Comparison of ENCODE assay signal across 12 cellular contexts in the genomic region with DNA sequence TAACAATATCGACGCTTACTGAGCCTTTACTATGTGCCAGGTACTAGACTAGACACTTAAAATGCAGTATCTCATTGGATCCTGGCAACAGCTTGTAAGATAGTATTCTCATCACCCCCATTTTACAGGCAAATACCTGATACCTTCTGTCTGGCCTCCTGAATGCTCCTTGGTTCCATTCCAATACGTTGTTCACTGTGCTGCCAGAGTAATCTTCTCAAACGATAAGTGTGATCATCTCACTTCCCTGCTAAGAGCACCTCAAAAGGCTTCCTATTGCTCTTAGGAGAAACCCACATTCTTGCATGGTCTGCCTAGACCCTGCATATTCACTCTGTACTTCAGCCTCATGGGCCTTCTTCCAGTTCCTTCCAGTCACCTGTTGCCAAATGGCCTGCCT. TPM values are rescaled to one million over a fixed set of nuclear protein-coding genes. Genes with fewer than 3 reads are reported as not detected.
DNase-seq lines count a peak whose midpoint lies in the region; ATAC-seq and TF ChIP-seq lines count a peak whose summit lies in the region.
"Had no signal": no experiment of that assay in that cellular context is flagged by ENCODE, and none has a peak within 500 bp of the region (broad histone marks: within the 10 kb centered on the region; RNA-seq: fewer than 3 reads in every experiment).

No MANE protein-coding gene starts in this region.

- no peak for DNase-seq in activated naive CD4-positive, alpha-beta T cell treated with anti-CD3 and anti-CD28 coated beads, Interleukin-2, amount 50 U/mL, for 16 hours
- DNase-seq in WTC11 (ENCODE audit: low spot score) (no peak), glutamatergic neuron (no peak), type B pancreatic cell (ENCODE audit: extremely low spot score, unreplicated experiment) (no peak), A673 (ENCODE audit: low spot score) (no peak), right cardiac atrium (no peak), NCI-H2171 treated with DMSO at 0.1 percent for 48 hours (lab: John Stamatoyannopoulos, UW) (no peak)
- DNase-seq: AML-193, Kasumi-1, NCI-H1694, NCI-H774 had no signal

- H3K27ac ChIP-seq in A673 (ENCODE audit: low read depth, low read length, poor library complexity, severe bottlenecking): no peak overlapping the region
- no peak overlapping the region for H3K27ac ChIP-seq in right cardiac atrium (ENCODE audit: low read length)

- peak overlapping the region; percentile 65 for H3K4me3 Mint-ChIP-seq in activated naive CD4-positive, alpha-beta T cell treated with anti-CD3 and anti-CD28 coated beads, Interleukin-2, amount 50 U/mL, for 24 hours
- H3K4me3 Mint-ChIP-seq in WTC11 (peak overlapping the region; percentile 64), glutamatergic neuron (ENCODE audit: unreplicated experiment) (peak overlapping the region; percentile 78), type B pancreatic cell (peak overlapping the region; percentile 80)

- CTCF ChIA-PET in WTC11 (lab: Charles Lee): interaction anchor here (0.6 to 2.1 kb wide), 4 partner anchors 11 to 133 kb away, joined by 3 to 11 read pairs (median 4); no protein-coding TSS in a partner anchor
- CTCF ChIA-PET in A673 (lab: Charles Lee): no interaction called here

- H3K27ac Mint-ChIP-seq in activated naive CD4-positive, alpha-beta T cell treated with anti-CD3 and anti-CD28 coated beads, Interleukin-2, amount 50 U/mL, for 24 hours: peak overlapping the region; percentile 49
- H3K27ac Mint-ChIP-seq in WTC11 (no peak overlapping the region), glutamatergic neuron (ENCODE audit: unreplicated experiment) (no peak overlapping the region), type B pancreatic cell (peak overlapping the region; percentile 9)

- H3K9me3 ChIP-seq in A673 (ENCODE audit: low read depth, low read length, poor library complexity, severe bottlenecking) (no peaks in the 10 kb centered on the region), right cardiac atrium (ENCODE audit: control insufficient read depth, low read length) (no peaks in the 10 kb centered on the region)

- no peaks in the 10 kb centered on the region for H3K36me3 ChIP-seq in A673 (ENCODE audit: insufficient read depth, low read length, poor library complexity, severe bottlenecking)

- 63% methylated on average over 4 of the region's 4 CpGs for WGBS in right cardiac atrium

- no peaks in the 10 kb centered on the region for H3K9me3 Mint-ChIP-seq in activated naive CD4-positive, alpha-beta T cell treated with anti-CD3 and anti-CD28 coated beads, Interleukin-2, amount 50 U/mL, for 24 hours
- H3K9me3 Mint-ChIP-seq in WTC11 (peaks cover 7% of the 10 kb centered on the region), glutamatergic neuron (ENCODE audit: unreplicated experiment) (peaks cover 8% of the 10 kb centered on the region), type B pancreatic cell (no peaks in the 10 kb centered on the region)

- intact Hi-C loops in A673 (cut with micrococcal nuclease; ENCODE audit: unreplicated experiment): no loop called here
- intact Hi-C loops in right cardiac atrium (cut with DNase I): no loop called here

- H3K36me3 Mint-ChIP-seq in activated naive CD4-positive, alpha-beta T cell treated with anti-CD3 and anti-CD28 coated beads, Interleukin-2, amount 50 U/mL, for 24 hours: no peaks in the 10 kb centered on the region
- H3K36me3 Mint-ChIP-seq in WTC11 (no peaks in the 10 kb centered on the region), glutamatergic neuron (ENCODE audit: unreplicated experiment) (no peaks in the 10 kb centered on the region), type B pancreatic cell (no peaks in the 10 kb centered on the region)

- no peak for TF ChIP-seq CTCF in WTC11 (IDR thresholded peaks at IDR 0.05)
- TF ChIP-seq CTCF in glutamatergic neuron (IDR thresholded peaks at IDR 0.05; ENCODE audit: partially characterized antibody, unreplicated experiment): no peak
- no peak for TF ChIP-seq CTCF in type B pancreatic cell (conservative IDR thresholded peaks at IDR 0.05)
- no peak for TF ChIP-seq CTCF in A673 (conservative IDR thresholded peaks at IDR 0.05; ENCODE audit: low read depth, low read length)

- ATAC-seq in WTC11: no peak
- no peak for ATAC-seq in right cardiac atrium

- H3K4me3 ChIP-seq in A673 (ENCODE audit: low read depth, low read length, poor library complexity, severe bottlenecking) (no peak overlapping the region), right cardiac atrium (ENCODE audit: low read length) (no peak overlapping the region)

- peaks cover 35% of the 10 kb centered on the region for H3K4me1 Mint-ChIP-seq in activated naive CD4-positive, alpha-beta T cell treated with anti-CD3 and anti-CD28 coated beads, Interleukin-2, amount 50 U/mL, for 24 hours
- H3K4me1 Mint-ChIP-seq in WTC11: peaks cover 18% of the 10 kb centered on the region
- no peaks in the 10 kb centered on the region for H3K4me1 Mint-ChIP-seq in glutamatergic neuron (ENCODE audit: low read depth, unreplicated experiment)
- H3K4me1 Mint-ChIP-seq in type B pancreatic cell (ENCODE audit: unreplicated experiment): peaks cover 6% of the 10 kb centered on the region

- H3K27me3 ChIP-seq in A673 (replicated peaks; ENCODE audit: insufficient read depth, low read depth, low read length, poor library complexity) (peaks cover 42% of the 10 kb centered on the region), right cardiac atrium (ENCODE audit: control insufficient read depth, insufficient read depth) (no peaks in the 10 kb centered on the region)

- H3K4me1 ChIP-seq in A673 (ENCODE audit: insufficient read depth, low read length, poor library complexity, severe bottlenecking) (peaks cover 14% of the 10 kb centered on the region), right cardiac atrium (ENCODE audit: control insufficient read depth, insufficient read depth, low read length) (peaks cover 4% of the 10 kb centered on the region)

- peaks cover 14% of the 10 kb centered on the region for H3K27me3 Mint-ChIP-seq in activated naive CD4-positive, alpha-beta T cell treated with anti-CD3 and anti-CD28 coated beads, Interleukin-2, amount 50 U/mL, for 24 hours
- peaks cover 88% of the 10 kb centered on the region for H3K27me3 Mint-ChIP-seq in WTC11 (ENCODE audit: low read depth)
- H3K27me3 Mint-ChIP-seq in glutamatergic neuron (ENCODE audit: unreplicated experiment): peaks cover 11% of the 10 kb centered on the region
- peaks cover 83% of the 10 kb centered on the region for H3K27me3 Mint-ChIP-seq in type B pancreatic cell

- POLR2A ChIA-PET in WTC11 (lab: Charles Lee) (no interaction called here), A673 (lab: Charles Lee; ENCODE audit: low non-redundant PET) (no interaction called here)

- no TSS peak for BruUV-seq in A673 (replicated peaks; lab: Mats Ljungman, UMichigan)

TF ChIP-seq in WTC11, 78 proteins besides CTCF, POLR2A, EP300 and RAD21 (continues in another document):
- TF ChIP-seq, protein P1, sequence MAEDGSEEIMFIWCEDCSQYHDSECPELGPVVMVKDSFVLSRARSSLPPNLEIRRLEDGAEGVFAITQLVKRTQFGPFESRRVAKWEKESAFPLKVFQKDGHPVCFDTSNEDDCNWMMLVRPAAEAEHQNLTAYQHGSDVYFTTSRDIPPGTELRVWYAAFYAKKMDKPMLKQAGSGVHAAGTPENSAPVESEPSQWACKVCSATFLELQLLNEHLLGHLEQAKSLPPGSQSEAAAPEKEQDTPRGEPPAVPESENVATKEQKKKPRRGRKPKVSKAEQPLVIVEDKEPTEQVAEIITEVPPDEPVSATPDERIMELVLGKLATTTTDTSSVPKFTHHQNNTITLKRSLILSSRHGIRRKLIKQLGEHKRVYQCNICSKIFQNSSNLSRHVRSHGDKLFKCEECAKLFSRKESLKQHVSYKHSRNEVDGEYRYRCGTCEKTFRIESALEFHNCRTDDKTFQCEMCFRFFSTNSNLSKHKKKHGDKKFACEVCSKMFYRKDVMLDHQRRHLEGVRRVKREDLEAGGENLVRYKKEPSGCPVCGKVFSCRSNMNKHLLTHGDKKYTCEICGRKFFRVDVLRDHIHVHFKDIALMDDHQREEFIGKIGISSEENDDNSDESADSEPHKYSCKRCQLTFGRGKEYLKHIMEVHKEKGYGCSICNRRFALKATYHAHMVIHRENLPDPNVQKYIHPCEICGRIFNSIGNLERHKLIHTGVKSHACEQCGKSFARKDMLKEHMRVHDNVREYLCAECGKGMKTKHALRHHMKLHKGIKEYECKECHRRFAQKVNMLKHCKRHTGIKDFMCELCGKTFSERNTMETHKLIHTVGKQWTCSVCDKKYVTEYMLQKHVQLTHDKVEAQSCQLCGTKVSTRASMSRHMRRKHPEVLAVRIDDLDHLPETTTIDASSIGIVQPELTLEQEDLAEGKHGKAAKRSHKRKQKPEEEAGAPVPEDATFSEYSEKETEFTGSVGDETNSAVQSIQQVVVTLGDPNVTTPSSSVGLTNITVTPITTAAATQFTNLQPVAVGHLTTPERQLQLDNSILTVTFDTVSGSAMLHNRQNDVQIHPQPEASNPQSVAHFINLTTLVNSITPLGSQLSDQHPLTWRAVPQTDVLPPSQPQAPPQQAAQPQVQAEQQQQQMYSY (CRISPR knock-in tag; IDR thresholded peaks at IDR 0.05): no peak
- no peak for TF ChIP-seq SMAD4 (CRISPR knock-in tag; IDR thresholded peaks at IDR 0.05)
- TF ChIP-seq GTF2I (CRISPR knock-in tag; conservative IDR thresholded peaks at IDR 0.05): no peak
- TF ChIP-seq, protein P2, sequence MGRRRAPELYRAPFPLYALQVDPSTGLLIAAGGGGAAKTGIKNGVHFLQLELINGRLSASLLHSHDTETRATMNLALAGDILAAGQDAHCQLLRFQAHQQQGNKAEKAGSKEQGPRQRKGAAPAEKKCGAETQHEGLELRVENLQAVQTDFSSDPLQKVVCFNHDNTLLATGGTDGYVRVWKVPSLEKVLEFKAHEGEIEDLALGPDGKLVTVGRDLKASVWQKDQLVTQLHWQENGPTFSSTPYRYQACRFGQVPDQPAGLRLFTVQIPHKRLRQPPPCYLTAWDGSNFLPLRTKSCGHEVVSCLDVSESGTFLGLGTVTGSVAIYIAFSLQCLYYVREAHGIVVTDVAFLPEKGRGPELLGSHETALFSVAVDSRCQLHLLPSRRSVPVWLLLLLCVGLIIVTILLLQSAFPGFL (CRISPR knock-in tag; IDR thresholded peaks at IDR 0.05; ENCODE audit: borderline replicate concordance): no peak

RNA-seq across cellular contexts. Expression of a gene that starts 1.3 kb away (rescaled TPM):
- 3.9 to 4.5 TPM (median 4.4 TPM) in 3 replicates for total RNA-seq in WTC11 (2021)
- 2.7 TPM for total RNA-seq in glutamatergic neuron (ENCODE audit: unreplicated experiment)
- 0.92 and 1.1 TPM in 2 replicates for total RNA-seq in type B pancreatic cell (ENCODE audit: low replicate concordance)
- 1.6 and 2.2 TPM in 2 replicates for total RNA-seq in A673 (2021)
- total RNA-seq in right cardiac atrium: 1 to 10 TPM; 1.7 to 3.8 (median 2.3) TPM
- polyA plus RNA-seq in right cardiac atrium: 1.00 TPM

RNA-seq across cellular contexts. Expression of a gene that starts 40.8 kb away (rescaled TPM):
- total RNA-seq in WTC11 (2021) (8.7 to 10.2 TPM (median 8.9 TPM) in 3 replicates), glutamatergic neuron (ENCODE audit: unreplicated experiment) (31.3 TPM), type B pancreatic cell (ENCODE audit: low replicate concordance) (26.1 and 45.5 TPM in 2 replicates), A673 (2021) (9.1 and 11.3 TPM in 2 replicates), right cardiac atrium (10 to 100 TPM; 37.2 to 44.7 (median 40.4) TPM)
- polyA plus RNA-seq in right cardiac atrium: 56.8 TPM

Comparison
In these comparisons a context has a peak if more than half of its experiments do, and no peak if none do; other contexts are left out.
1. H3K27ac Mint-ChIP-seq: peak in activated naive CD4-positive, alpha-beta T cell treated with anti-CD3 and anti-CD28 coated beads, Interleukin-2, amount 50 U/mL, for 24 hours (single experiment) and type B pancreatic cell (single experiment); none in WTC11 (single experiment) and glutamatergic neuron (single experiment).
2. Peak in every context shown above with its lines, with median percentiles within 50 percentile points of each other: H3K4me3 Mint-ChIP-seq.